Comparison of ENCODE assay signal across 13 cellular contexts in the genomic region with DNA sequence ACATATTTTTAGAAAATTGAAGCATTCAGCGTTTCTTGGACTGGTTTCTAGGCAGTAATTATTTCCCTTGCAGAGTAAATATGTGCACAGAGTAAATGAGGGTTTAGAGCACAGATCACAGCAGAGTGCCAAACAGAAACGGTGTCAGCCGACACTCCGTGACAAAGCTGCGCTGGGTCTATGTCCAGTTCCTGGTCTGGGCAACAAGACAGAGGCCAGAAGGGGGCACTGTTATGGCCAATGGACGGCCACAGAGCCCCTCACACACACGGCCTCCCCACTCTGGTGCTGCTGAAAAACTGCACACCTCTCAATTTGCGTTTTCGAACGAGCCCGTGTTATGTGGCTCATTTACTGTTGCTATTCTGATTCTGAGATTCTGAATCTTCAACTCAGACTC.
A peak's percentile ranks its signal among the peaks of the same experiment; 100 is the strongest.
DNase-seq lines count a peak whose midpoint lies in the region; ATAC-seq and TF ChIP-seq lines count a peak whose summit lies in the region.
"Had no signal": no experiment of that assay in that cellular context is flagged by ENCODE, and none has a peak within 500 bp of the region (broad histone marks: within the 10 kb centered on the region; RNA-seq: fewer than 3 reads in every experiment).

No MANE protein-coding gene starts in this region.

- no peak overlapping the region for H4K5ac ChIP-seq in H9 (ENCODE audit: insufficient read length, low read depth, low read length)

- intact Hi-C loops in posterior cingulate gyrus (cut with DNase I), result no loop called here

- H3T11ph ChIP-seq in H9 (ENCODE audit: low read length), result no peak overlapping the region

- no CpG with 5 or more reads among the region's 11 CpGs for WGBS in H9 (ENCODE audit: extremely low coverage, insufficient read length, low lambda C conversion rate)

- no peaks in the 10 kb centered on the region for H3K23me2 ChIP-seq in H9 (ENCODE audit: insufficient read length, low read depth, low read length, poor library complexity, severe bottlenecking)

- no peak overlapping the region for H4K91ac ChIP-seq in H9 (ENCODE audit: insufficient read length, low read depth, low read length)

- H3K4me1 ChIP-seq in H9 (ENCODE audit: insufficient read depth, low read length), result no peaks in the 10 kb centered on the region
- H3K4me1 ChIP-seq: gastrocnemius medialis had no signal

- H3K27ac Mint-ChIP-seq in H9, result no peak overlapping the region
- H3K27ac Mint-ChIP-seq: activated naive CD8-positive, alpha-beta T cell treated with anti-CD3 and anti-CD28 coated beads, Interleukin-2, amount 10 ng/mL, durations not matched to agents 7 days and 5 days had no signal

- H3K27me3 Mint-ChIP-seq in H9 (ENCODE audit: low read depth), result peaks cover 5% of the 10 kb centered on the region

- no peak overlapping the region for H3K14ac ChIP-seq in H9 (ENCODE audit: insufficient read depth, low read length)

- H3K4ac ChIP-seq in H9 (ENCODE audit: low read depth, low read length), result no peak overlapping the region

- H2BK5ac ChIP-seq in H9 (ENCODE audit: insufficient read length, low read length), result no peak overlapping the region

- no peak for ATAC-seq in GM18520 (IDR thresholded peaks at IDR 0.05; ENCODE audit: unreplicated experiment)
- ATAC-seq: gastrocnemius medialis had no signal

- no peaks in the 10 kb centered on the region for H4K20me1 ChIP-seq in H9 (ENCODE audit: control insufficient read depth, insufficient read depth, insufficient read length)

- no peak overlapping the region for H2BK120ac ChIP-seq in H9 (ENCODE audit: low read depth, low read length, poor library complexity, severe bottlenecking)

- peaks cover 0 to under 1% of the 10 kb centered on the region in 2 experiments; a peak in 2 of 5 replicates for H3K9me3 Mint-ChIP-seq in H9

- no peaks in the 10 kb centered on the region for H3K79me2 ChIP-seq in H9 (ENCODE audit: insufficient read depth, low read length)

- no peaks in the 10 kb centered on the region for H3K79me1 ChIP-seq in H9 (ENCODE audit: insufficient read depth, low read depth, low read length, poor library complexity, severe bottlenecking)

- H2BK15ac ChIP-seq in H9 (ENCODE audit: low read depth, low read length), result no peak overlapping the region

- no peak overlapping the region for H3K18ac ChIP-seq in H9 (ENCODE audit: insufficient read length, low read depth, low read length)

- peak; percentile 75 for TF ChIP-seq CTCF in H9 (conservative IDR thresholded peaks at IDR 0.05)

- H3K27me3 ChIP-seq in H9 (ENCODE audit: insufficient read depth, low read length), result no peaks in the 10 kb centered on the region
- H3K27me3 ChIP-seq: gastrocnemius medialis had no signal

- H2BK12ac ChIP-seq in H9 (ENCODE audit: insufficient read length, low read depth, low read length), result no peak overlapping the region

- H3K4me3 Mint-ChIP-seq in H9, result no peak overlapping the region
- H3K4me3 Mint-ChIP-seq: activated naive CD8-positive, alpha-beta T cell treated with anti-CD3 and anti-CD28 coated beads, Interleukin-2, amount 10 ng/mL, durations not matched to agents 7 days and 5 days had no signal

- H3K4me2 ChIP-seq in H9 (ENCODE audit: insufficient read depth, insufficient read length, low read length), result no peak overlapping the region

- H3K36me3 Mint-ChIP-seq in H9 (ENCODE audit: insufficient read depth in 1 of 3, low read depth in 3 of 3), result no peaks in the 10 kb centered on the region; a peak in 1 of 7 replicates
- H3K36me3 Mint-ChIP-seq: activated naive CD8-positive, alpha-beta T cell treated with anti-CD3 and anti-CD28 coated beads, Interleukin-2, amount 10 ng/mL, durations not matched to agents 7 days and 5 days had no signal

- H3K9ac ChIP-seq in H9 (ENCODE audit: extremely low read depth, insufficient read length, low read length), result no peak overlapping the region

- no peaks in the 10 kb centered on the region for H3K9me3 ChIP-seq in H9 (ENCODE audit: control insufficient read depth, low read depth, low read length)
- H3K9me3 ChIP-seq: gastrocnemius medialis had no signal

- H2AFZ ChIP-seq in H9 (ENCODE audit: low read length), result no peak overlapping the region

- H3K4me1 Mint-ChIP-seq in H9, result no peaks in the 10 kb centered on the region
- H3K4me1 Mint-ChIP-seq: activated naive CD8-positive, alpha-beta T cell treated with anti-CD3 and anti-CD28 coated beads, Interleukin-2, amount 10 ng/mL, durations not matched to agents 7 days and 5 days had no signal

- DNase-seq in H9 (peak; percentile 61), NCI-H748 (lab: John Stamatoyannopoulos, UW; ENCODE audit: unreplicated experiment) (peak; percentile 76), fibroblast of peridontal ligament (ENCODE audit: extremely low read depth) (peak; percentile 14), posterior cingulate gyrus (peak in 7 of 10 donors; percentile 24 to 84 (median 34)), NCI-H1092 treated with DMSO at 0.1 percent for 48 hours (lab: John Stamatoyannopoulos, UW) (no peak)
- no peak for DNase-seq in activated T-cell treated with anti-CD3 and anti-CD28 coated beads, Interleukin-2, amount 50 U/mL, for 1 hour
- DNase-seq: activated naive CD8-positive, alpha-beta T cell treated with anti-CD3 and anti-CD28 coated beads, Interleukin-2, amount 10 ng/mL, durations not matched to agents 7 days and 5 days; cortex of kidney; gastrocnemius medialis; NCI-H1092; stimulated activated CD4-positive, alpha-beta T cell treated with anti-CD3 and anti-CD28 coated beads, Interleukin-4, amount 100 ng/mL, for 4 hours had no signal

- H2BK20ac ChIP-seq in H9 (ENCODE audit: low read depth, low read length, poor library complexity, severe bottlenecking), result no peak overlapping the region

- H3K27ac ChIP-seq in H9 (ENCODE audit: insufficient read length, low read depth, low read length), result no peak overlapping the region
- H3K27ac ChIP-seq: gastrocnemius medialis, HL-60 had no signal

- no peak overlapping the region for H4K8ac ChIP-seq in H9 (replicated peaks; ENCODE audit: insufficient read length, low read depth, low read length)

- H3K23ac ChIP-seq in H9 (ENCODE audit: insufficient read length, low read depth, low read length), result no peak overlapping the region

- no peak overlapping the region for H2AK5ac ChIP-seq in H9 (ENCODE audit: insufficient read length, low read length)

- H3K56ac ChIP-seq in H9 (ENCODE audit: insufficient read length, low read depth, low read length), result no peak overlapping the region

Comparison
In these comparisons a context has a peak if more than half of its experiments do, and no peak if none do; other contexts are left out.
1. DNase-seq: peak in H9 (single experiment), NCI-H748 (single experiment), fibroblast of peridontal ligament (single experiment) and posterior cingulate gyrus (7 of 10); none in NCI-H1092 treated with DMSO at 0.1 percent for 48 hours (single experiment) and activated T-cell treated with anti-CD3 and anti-CD28 coated beads, Interleukin-2, amount 50 U/mL, for 1 hour (single experiment).